12 cellular contexts compared by ENCODE assay signal in the genomic region with DNA sequence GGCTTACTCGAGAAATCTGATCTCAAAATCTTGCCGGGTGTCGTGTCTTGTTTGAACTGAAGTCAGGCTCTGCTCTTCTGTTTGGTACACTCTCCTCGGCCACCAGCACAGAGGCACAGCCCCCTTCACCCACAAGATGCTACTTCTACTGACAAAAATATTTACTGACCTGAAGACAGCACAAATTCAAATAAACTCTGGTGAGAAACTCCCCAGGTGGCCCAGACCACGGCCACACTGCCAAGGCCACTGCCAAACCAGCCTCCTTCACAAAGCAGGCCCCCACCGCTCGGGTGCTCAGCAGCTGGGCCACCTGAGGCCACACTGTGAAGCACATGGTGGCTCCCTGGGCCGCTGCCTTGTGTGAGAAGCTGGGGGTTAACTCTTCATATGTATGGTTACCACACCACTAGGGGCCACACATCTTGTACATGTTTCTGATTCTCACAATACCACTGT.
DNase-seq lines count a peak whose midpoint lies in the region; ATAC-seq, FAIRE-seq and TF ChIP-seq lines count a peak whose summit lies in the region.
"Had no signal": no experiment of that assay in that cellular context is flagged by ENCODE, and none has a peak within 500 bp of the region (broad histone marks: within the 10 kb centered on the region; RNA-seq: fewer than 3 reads in every experiment).

No MANE protein-coding gene starts in this region.

- H3K4me3 Mint-ChIP-seq in CD8-positive, alpha-beta T cell: no peak overlapping the region

- intact Hi-C loops in CD8-positive, alpha-beta T cell (cut with DNase I, micrococcal nuclease): loop anchor here (2.0 to 10.0 kb wide), 6 partner anchors 305 to 1159 kb away; partner anchors contain the start of genes RPL5 (in 2 of the 2), CDC7 (in 1 of the 2), DIPK1A (in 1 of the 2) and GFI1 (in 1 of the 2)
- intact Hi-C loops in Panc1 (cut with micrococcal nuclease; ENCODE audit: unreplicated experiment) (no loop called here), K562 (cut with micrococcal nuclease) (no loop called here), psoas muscle (cut with DNase I) (no loop called here)

- H3K36me3 Mint-ChIP-seq in CD8-positive, alpha-beta T cell: no peaks in the 10 kb centered on the region

- no peak overlapping the region for H3K4me2 ChIP-seq in K562 (ENCODE audit: insufficient read depth, low read length)

- peaks cover 58% of the 10 kb centered on the region for H3K4me1 Mint-ChIP-seq in CD8-positive, alpha-beta T cell (ENCODE audit: low read depth)

- peak in 4 of 7 experiments; percentile 20 to 53 (median 32) for DNase-seq in CD8-positive, alpha-beta T cell
- DNase-seq in Panc1 (ENCODE audit: low read depth, low spot score): no peak
- peak in 1 of 4 experiments; percentile 16 for DNase-seq in K562 (ENCODE audit: extremely low read depth in 1 of 4, low spot score in 3 of 4)
- DNase-seq in psoas muscle: no peak
- no peak for DNase-seq in NCI-H1436 treated with DMSO at 0.1 percent for 48 hours (lab: John Stamatoyannopoulos, UW)
- no peak for DNase-seq in NCI-H2107 treated with DMSO at 0.1 percent for 48 hours (lab: John Stamatoyannopoulos, UW; ENCODE audit: unreplicated experiment)
- no peak for DNase-seq in SHP77 treated with DMSO at 0.1 percent for 48 hours (lab: John Stamatoyannopoulos, UW)
- no peak for DNase-seq in NOMO-1 treated with DMSO at 0.1 percent for 48 hours (lab: John Stamatoyannopoulos, UW; ENCODE audit: unreplicated experiment)
- DNase-seq: NCI-H1417 treated with DMSO at 0.1 percent for 48 hours, occipital lobe had no signal

- H3K9me1 ChIP-seq in K562 (ENCODE audit: control insufficient read depth, insufficient read depth, low read length): no peaks in the 10 kb centered on the region

- H3K4me3 ChIP-seq in CD8-positive, alpha-beta T cell (ENCODE audit: low read depth, low read length): no peak overlapping the region
- H3K4me3 ChIP-seq in Panc1 (ENCODE audit: low read depth in 2 of 2, low read length in 2 of 2): no peak overlapping the region
- H3K4me3 ChIP-seq in K562: no peak overlapping the region
- no peak overlapping the region for H3K4me3 ChIP-seq in psoas muscle

- BruUV-seq in Panc1 (replicated peaks; lab: Mats Ljungman, UMichigan) (no TSS peak), K562 (replicated peaks; lab: Mats Ljungman, UMichigan) (no TSS peak)

- H3K27me3 ChIP-seq in CD8-positive, alpha-beta T cell (ENCODE audit: insufficient read depth, low read length): no peaks in the 10 kb centered on the region
- no peaks in the 10 kb centered on the region for H3K27me3 ChIP-seq in Panc1 (ENCODE audit: control insufficient read depth, insufficient read depth, low read length)
- no peaks in the 10 kb centered on the region for H3K27me3 ChIP-seq in K562 (ENCODE audit: control insufficient read depth in 2 of 2, insufficient read depth in 2 of 2, low read length in 2 of 2)
- no peaks in the 10 kb centered on the region for H3K27me3 ChIP-seq in psoas muscle (ENCODE audit: insufficient read depth in 3 of 3, low read length in 2 of 3)

- 33% methylated on average over 8 of the region's 8 CpGs for WGBS in K562 (ENCODE audit: insufficient coverage, low coverage, missing lambda C conversion rate)
- WGBS in psoas muscle, 3 donors: 29 to 64% (median 33%) methylated on average over 8 of the region's 8 CpGs

- in situ Hi-C loops in Panc1 (cut with HindIII; ENCODE audit: low pct_unique_long_range_greater_than_20kb, low sequenced_read_pairs) (no loop called here), K562 (cut with MboI) (no loop called here)

- no peak for ATAC-seq in CD8-positive, alpha-beta T cell
- peak; percentile 40; the same call in 1 of the 2 replicates for ATAC-seq in Panc1
- ATAC-seq in K562: peak; percentile 26
- peak in 3 of 4 donors; percentile 34 to 49 (median 44) for ATAC-seq in psoas muscle

- H3K36me3 ChIP-seq in CD8-positive, alpha-beta T cell (ENCODE audit: insufficient read depth, low read length): no peaks in the 10 kb centered on the region
- H3K36me3 ChIP-seq in Panc1 (ENCODE audit: control insufficient read depth, insufficient read depth, low read length) (no peaks in the 10 kb centered on the region), K562 (ENCODE audit: control insufficient read depth, insufficient read depth, low read length) (no peaks in the 10 kb centered on the region; the same call in 2 of the 3 replicates), psoas muscle (ENCODE audit: insufficient read depth in 1 of 2, low read depth in 1 of 2) (no peaks in the 10 kb centered on the region)

- POLR2A ChIA-PET in CD8-positive, alpha-beta T cell (lab: Charles Lee): interaction anchor here (1.7 to 3.5 kb wide), 2 partner anchors 13 to 17 kb away, joined by 5 to 13 read pairs; no protein-coding TSS in a partner anchor
- POLR2A ChIA-PET in Panc1 (lab: Charles Lee) (interaction anchor here (0.6 kb wide), 1 partner anchor 52 kb away, joined by 8 read pairs; no protein-coding TSS in a partner anchor), K562 (lab: Yijun Ruan, JAX) (interaction anchor here (1.3 kb wide), 2 partner anchors 11 to 71 kb away, joined by 3 read pairs; no protein-coding TSS in a partner anchor)

- peaks cover 33% of the 10 kb centered on the region for H3K4me1 ChIP-seq in CD8-positive, alpha-beta T cell (ENCODE audit: insufficient read depth, low read length)
- H3K4me1 ChIP-seq in Panc1 (ENCODE audit: control insufficient read depth, insufficient read depth, low read length) (peaks cover 11% of the 10 kb centered on the region; the same call in 1 of the 2 replicates), K562 (replicated peaks in 1 of 2; ENCODE audit: control insufficient read depth in 2 of 2, insufficient read depth in 2 of 2, low read length in 2 of 2) (peaks cover 25 to 29% of the 10 kb centered on the region in 2 experiments), psoas muscle (peaks cover 35% of the 10 kb centered on the region)

- H3K79me2 ChIP-seq in K562 (ENCODE audit: control insufficient read depth, insufficient read depth, low read length): peaks cover 12% of the 10 kb centered on the region; the same call in 1 of the 3 replicates

- H4K20me1 ChIP-seq in K562 (replicated peaks; ENCODE audit: control insufficient read depth, insufficient read depth, low read length): peaks cover 18% of the 10 kb centered on the region

- no peaks in the 10 kb centered on the region for H3K9me3 ChIP-seq in CD8-positive, alpha-beta T cell (ENCODE audit: low read length)
- H3K9me3 ChIP-seq in Panc1 (ENCODE audit: control insufficient read depth, insufficient read depth, low read depth, low read length): no peaks in the 10 kb centered on the region
- no peaks in the 10 kb centered on the region for H3K9me3 ChIP-seq in K562 (replicated peaks; ENCODE audit: control insufficient read depth, insufficient read depth, low read depth, low read length)
- no peaks in the 10 kb centered on the region for H3K9me3 ChIP-seq in psoas muscle

- no peak for TF ChIP-seq EP300 in K562 (IDR thresholded peaks at IDR 0.05; ENCODE audit: low read length)

- H2AFZ ChIP-seq in K562 (ENCODE audit: low read depth, low read length): no peak overlapping the region

- no peaks in the 10 kb centered on the region for H3K27me3 Mint-ChIP-seq in CD8-positive, alpha-beta T cell (ENCODE audit: low read depth)

- CTCF ChIA-PET in CD8-positive, alpha-beta T cell (lab: Charles Lee): interaction anchor here (1.2 to 3.5 kb wide), 3 partner anchors 13 to 293 kb away, joined by 4 to 15 read pairs (median 5); no protein-coding TSS in a partner anchor
- CTCF ChIA-PET in Panc1 (lab: Charles Lee) (interaction anchor here (0.6 kb wide), 1 partner anchor 287 kb away, joined by 5 read pairs; no protein-coding TSS in a partner anchor), K562 (lab: Yijun Ruan, JAX; ENCODE audit: low intra/inter-chr PET ratio) (no interaction called here)

- H3K27ac ChIP-seq in CD8-positive, alpha-beta T cell (ENCODE audit: low read depth, low read length): peak overlapping the region; percentile 98
- H3K27ac ChIP-seq in Panc1 (ENCODE audit: low read length): peak overlapping the region; percentile 9; the same call in 1 of the 2 replicates
- H3K27ac ChIP-seq in K562 (ENCODE audit: extremely low read depth, low read depth, low read length): no peak overlapping the region
- peak overlapping the region; percentile 46 for H3K27ac ChIP-seq in psoas muscle

- TF ChIP-seq RAD21 in K562 (CRISPR knock-in tag; conservative IDR thresholded peaks at IDR 0.05 in 1 of 2, IDR thresholded peaks at IDR 0.05 in 1 of 2): no peak

- H3K9me3 Mint-ChIP-seq in CD8-positive, alpha-beta T cell: no peaks in the 10 kb centered on the region

- FAIRE-seq in K562 (lab: Jason Lieb, UNC): no peak
- FAIRE-seq: GM12892, islet of Langerhans had no signal

- TF ChIP-seq CTCF in CD8-positive, alpha-beta T cell (IDR thresholded peaks at IDR 0.05): no peak
- TF ChIP-seq CTCF in Panc1 (IDR thresholded peaks at IDR 0.05) (no peak), K562 (IDR thresholded peaks at IDR 0.05 in 2 of 3, conservative IDR thresholded peaks at IDR 0.05 in 1 of 3; ENCODE audit: insufficient read depth in 2 of 3, low read depth in 1 of 3, low read length in 3 of 3) (no peak), psoas muscle (IDR thresholded peaks at IDR 0.05) (no peak)

- no peak for TF ChIP-seq POLR2A in K562 (conservative IDR thresholded peaks at IDR 0.05)

- peak overlapping the region; percentile 97 for H3K27ac Mint-ChIP-seq in CD8-positive, alpha-beta T cell

- H3K9ac ChIP-seq in K562 (ENCODE audit: insufficient read depth in 1 of 2, low read depth in 2 of 2, low read length in 2 of 2): no peak overlapping the region

TF ChIP-seq in K562, 482 proteins besides CTCF, POLR2A, EP300 and RAD21 (continues in another document):
- TF ChIP-seq ZNF76 (CRISPR knock-in tag; IDR thresholded peaks at IDR 0.05; ENCODE audit: borderline replicate concordance): no peak
- TF ChIP-seq, protein P1, sequence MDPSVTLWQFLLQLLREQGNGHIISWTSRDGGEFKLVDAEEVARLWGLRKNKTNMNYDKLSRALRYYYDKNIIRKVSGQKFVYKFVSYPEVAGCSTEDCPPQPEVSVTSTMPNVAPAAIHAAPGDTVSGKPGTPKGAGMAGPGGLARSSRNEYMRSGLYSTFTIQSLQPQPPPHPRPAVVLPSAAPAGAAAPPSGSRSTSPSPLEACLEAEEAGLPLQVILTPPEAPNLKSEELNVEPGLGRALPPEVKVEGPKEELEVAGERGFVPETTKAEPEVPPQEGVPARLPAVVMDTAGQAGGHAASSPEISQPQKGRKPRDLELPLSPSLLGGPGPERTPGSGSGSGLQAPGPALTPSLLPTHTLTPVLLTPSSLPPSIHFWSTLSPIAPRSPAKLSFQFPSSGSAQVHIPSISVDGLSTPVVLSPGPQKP (CRISPR knock-in tag; IDR thresholded peaks at IDR 0.05): no peak
- TF ChIP-seq, protein P2, sequence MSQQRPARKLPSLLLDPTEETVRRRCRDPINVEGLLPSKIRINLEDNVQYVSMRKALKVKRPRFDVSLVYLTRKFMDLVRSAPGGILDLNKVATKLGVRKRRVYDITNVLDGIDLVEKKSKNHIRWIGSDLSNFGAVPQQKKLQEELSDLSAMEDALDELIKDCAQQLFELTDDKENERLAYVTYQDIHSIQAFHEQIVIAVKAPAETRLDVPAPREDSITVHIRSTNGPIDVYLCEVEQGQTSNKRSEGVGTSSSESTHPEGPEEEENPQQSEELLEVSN (IDR thresholded peaks at IDR 0.05; ENCODE audit: borderline replicate concordance in 1 of 2, extremely low read depth in 1 of 2, insufficient read depth in 1 of 2, insufficient read length in 1 of 2, low read depth in 1 of 2, low read length in 1 of 2, poor library complexity in 1 of 2, severe bottlenecking in 1 of 2): peak in 1 of 2 experiments; percentile 10

Comparison
In these comparisons a context has a peak if more than half of its experiments do, and no peak if none do; other contexts are left out.
1. DNase-seq: peak in CD8-positive, alpha-beta T cell (4 of 7); none in Panc1 (single experiment), psoas muscle (0 of 2), NCI-H1436 treated with DMSO at 0.1 percent for 48 hours (single experiment), NCI-H2107 treated with DMSO at 0.1 percent for 48 hours (single experiment), SHP77 treated with DMSO at 0.1 percent for 48 hours (single experiment) and NOMO-1 treated with DMSO at 0.1 percent for 48 hours (single experiment).
2. intact Hi-C loops: an anchor here in CD8-positive, alpha-beta T cell (2.0 to 10.0 kb wide); none called in Panc1, K562 and psoas muscle.